Comparison of ENCODE assay signal across 1 cellular context in the genomic region with DNA sequence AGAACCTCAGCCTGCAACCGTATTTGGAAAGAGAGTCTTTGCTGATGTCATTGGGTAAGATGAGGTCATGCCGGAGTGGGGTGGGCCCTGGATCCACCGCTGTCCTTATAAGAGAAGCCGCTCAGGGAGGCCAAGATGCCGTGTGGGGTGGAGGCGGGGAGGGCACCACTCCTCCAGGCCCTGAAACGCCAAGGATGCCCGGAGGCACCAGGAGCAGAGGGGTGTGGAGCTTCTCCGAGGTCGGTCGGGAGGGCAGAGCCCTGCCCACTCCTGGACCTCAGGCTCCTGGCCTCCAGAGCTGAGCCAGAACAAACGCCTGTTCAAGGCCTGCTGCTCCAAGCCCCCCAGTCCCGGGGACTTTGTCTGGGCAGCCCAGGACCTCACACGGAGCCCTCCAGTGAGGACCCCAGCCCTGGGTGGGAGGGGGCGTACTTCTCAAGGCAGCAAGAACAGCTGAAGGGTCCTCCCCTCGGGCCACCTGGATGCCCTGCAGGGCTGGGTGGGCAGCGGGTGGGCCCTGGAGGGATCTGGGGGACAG.
TF ChIP-seq lines count a peak whose summit lies in the region.

No MANE protein-coding gene starts in this region.

TF ChIP-seq in liver, 16 proteins besides CTCF, POLR2A, EP300 and RAD21 (continued from another document):
- TF ChIP-seq, protein P1, sequence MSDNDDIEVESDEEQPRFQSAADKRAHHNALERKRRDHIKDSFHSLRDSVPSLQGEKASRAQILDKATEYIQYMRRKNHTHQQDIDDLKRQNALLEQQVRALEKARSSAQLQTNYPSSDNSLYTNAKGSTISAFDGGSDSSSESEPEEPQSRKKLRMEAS (IDR thresholded peaks at IDR 0.05): no peak
- TF ChIP-seq HNF4G (IDR thresholded peaks at IDR 0.05): no peak
- TF ChIP-seq EGR1 (IDR thresholded peaks at IDR 0.05; ENCODE audit: low read depth in 2 of 2): no peak
- no peak for TF ChIP-seq RXRA (IDR thresholded peaks at IDR 0.05)
- TF ChIP-seq FOXA1 (IDR thresholded peaks at IDR 0.05): no peak
- TF ChIP-seq, protein P2, sequence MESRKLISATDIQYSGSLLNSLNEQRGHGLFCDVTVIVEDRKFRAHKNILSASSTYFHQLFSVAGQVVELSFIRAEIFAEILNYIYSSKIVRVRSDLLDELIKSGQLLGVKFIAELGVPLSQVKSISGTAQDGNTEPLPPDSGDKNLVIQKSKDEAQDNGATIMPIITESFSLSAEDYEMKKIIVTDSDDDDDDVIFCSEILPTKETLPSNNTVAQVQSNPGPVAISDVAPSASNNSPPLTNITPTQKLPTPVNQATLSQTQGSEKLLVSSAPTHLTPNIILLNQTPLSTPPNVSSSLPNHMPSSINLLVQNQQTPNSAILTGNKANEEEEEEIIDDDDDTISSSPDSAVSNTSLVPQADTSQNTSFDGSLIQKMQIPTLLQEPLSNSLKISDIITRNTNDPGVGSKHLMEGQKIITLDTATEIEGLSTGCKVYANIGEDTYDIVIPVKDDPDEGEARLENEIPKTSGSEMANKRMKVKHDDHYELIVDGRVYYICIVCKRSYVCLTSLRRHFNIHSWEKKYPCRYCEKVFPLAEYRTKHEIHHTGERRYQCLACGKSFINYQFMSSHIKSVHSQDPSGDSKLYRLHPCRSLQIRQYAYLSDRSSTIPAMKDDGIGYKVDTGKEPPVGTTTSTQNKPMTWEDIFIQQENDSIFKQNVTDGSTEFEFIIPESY (IDR thresholded peaks at IDR 0.05): no peak
- TF ChIP-seq, protein P3, sequence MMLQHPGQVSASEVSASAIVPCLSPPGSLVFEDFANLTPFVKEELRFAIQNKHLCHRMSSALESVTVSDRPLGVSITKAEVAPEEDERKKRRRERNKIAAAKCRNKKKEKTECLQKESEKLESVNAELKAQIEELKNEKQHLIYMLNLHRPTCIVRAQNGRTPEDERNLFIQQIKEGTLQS (IDR thresholded peaks at IDR 0.05): no peak
- no peak for TF ChIP-seq TAF1 (conservative IDR thresholded peaks at IDR 0.05)
- TF ChIP-seq FOXA2 (IDR thresholded peaks at IDR 0.05): no peak
- TF ChIP-seq YY1 (IDR thresholded peaks at IDR 0.05): no peak
- TF ChIP-seq HNF4A (conservative IDR thresholded peaks at IDR 0.05): no peak
- TF ChIP-seq NR2F2 (IDR thresholded peaks at IDR 0.05): no peak
